In the genomic region with DNA sequence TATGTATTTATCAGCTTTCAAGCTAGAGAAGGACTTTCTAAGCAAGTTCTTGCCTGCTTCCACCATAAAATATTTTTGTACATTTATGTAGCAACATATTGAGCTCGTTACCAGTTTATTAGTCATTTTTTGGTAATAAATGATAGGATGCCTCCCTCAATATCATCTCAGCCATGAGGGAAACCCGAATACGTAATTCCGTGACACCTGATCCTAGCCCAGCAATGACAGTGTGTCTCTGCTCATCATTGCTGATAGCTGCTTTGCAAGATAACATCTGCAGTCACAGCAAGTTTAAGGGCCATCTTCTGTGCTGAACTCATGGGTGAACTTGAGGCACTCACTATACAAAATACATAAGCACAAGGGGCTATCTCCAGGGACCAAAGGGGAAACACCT, we compare ENCODE assay signal across 17 cellular contexts.
"Had no signal": no experiment of that assay in that cellular context is flagged by ENCODE, and none has a peak within 500 bp of the region (broad histone marks: within the 10 kb centered on the region; RNA-seq: fewer than 3 reads in every experiment).

No MANE protein-coding gene starts in this region.

- H3K36me3 ChIP-seq: left lung, WERI-Rb-1 had no signal

- H3K9me3 ChIP-seq: left lung, psoas muscle had no signal

- DNase-seq: activated CD4-positive, alpha-beta T cell treated with anti-CD3 and anti-CD28 coated beads, Interleukin-2, amount 50 U/mL, for 48 hours; activated naive CD4-positive, alpha-beta T cell treated with anti-CD3 and anti-CD28 coated beads for 36 hours; activated naive CD8-positive, alpha-beta T cell treated with anti-CD3 and anti-CD28 coated beads, Interleukin-2, amount 50 U/mL, for 24 hours; dermis blood vessel endothelial cell; effector memory CD8-positive, alpha-beta T cell; hippocampal formation; kidney; left lung; mammary epithelial cell; occipital lobe; psoas muscle; stimulated activated CD4-positive, alpha-beta T cell treated with anti-CD3 and anti-CD28 coated beads, Interleukin-12 subunit alpha, Interleukin-12 subunit beta, amount 100 ng/mL, for 4 hours; stimulated activated CD4-positive, alpha-beta T cell treated with anti-CD3 and anti-CD28 coated beads, Interleukin-2, amount 100 ng/mL, for 24 hours; T-helper 17 cell; WERI-Rb-1 had no signal

- H3K27ac ChIP-seq: psoas muscle, WERI-Rb-1 had no signal

- ATAC-seq: activated naive CD8-positive, alpha-beta T cell treated with anti-CD3 and anti-CD28 coated beads, Interleukin-2, amount 50 U/mL, for 24 hours; effector memory CD8-positive, alpha-beta T cell; left lung; natural killer cell treated with Interleukin-12 subunit alpha and Interleukin-12 subunit beta and Interleukin-15 and Interleukin-18, amount 100 ng/mL, for 72 hours; stimulated activated effector memory CD8-positive, alpha-beta T cell treated with anti-CD3 and anti-CD28 coated beads, Interleukin-12 subunit alpha, Interleukin-12 subunit beta, amount 100 ng/mL, for 72 hours; T-helper 17 cell had no signal

- H3K4me1 ChIP-seq: left lung had no signal

- H3K4me3 ChIP-seq: left lung had no signal
